Comparison of ENCODE assay signal across 29 cellular contexts in the genomic region with DNA sequence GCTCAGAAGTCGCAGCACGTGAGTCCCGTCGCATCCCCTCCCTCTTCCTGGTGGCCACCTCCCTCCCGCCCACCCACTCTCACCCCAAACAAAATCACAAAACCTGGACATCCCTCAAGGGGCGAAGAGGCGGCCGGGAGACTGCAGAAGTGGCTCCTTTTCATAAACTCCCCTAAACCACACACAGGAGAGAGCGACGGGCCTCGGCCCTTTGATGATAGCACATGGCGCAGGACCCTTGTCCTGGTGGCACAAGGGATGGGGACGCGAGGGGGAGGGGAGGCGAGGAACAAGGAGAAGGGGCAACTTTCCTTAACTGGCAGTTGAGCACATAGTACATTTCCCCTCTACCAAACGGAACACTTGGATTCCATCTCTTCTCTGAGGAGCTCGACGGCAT. TPM values are rescaled to one million over a fixed set of nuclear protein-coding genes. Genes with fewer than 3 reads are reported as not detected.
"Had no signal": no experiment of that assay in that cellular context is flagged by ENCODE, and none has a peak within 500 bp of the region (broad histone marks: within the 10 kb centered on the region; RNA-seq: fewer than 3 reads in every experiment).

No MANE protein-coding gene starts in this region.

- H3K27me3 ChIP-seq: ascending aorta, cardiac muscle cell had no signal

- H3K4me1 ChIP-seq: ascending aorta had no signal

- H3K4me3 ChIP-seq: ascending aorta, cardiac muscle cell had no signal

- H3K9me3 ChIP-seq: ascending aorta had no signal

- DNase-seq: activated B cell treated with CpG ODN at 0.5 μM for 24 hours; activated CD4-positive, alpha-beta memory T cell treated with anti-CD3 and anti-CD28 coated beads, Interleukin-2, amount 10 ng/mL, durations not matched to agents 7 days and 5 days; activated CD4-positive, alpha-beta T cell treated with anti-CD3 and anti-CD28 coated beads for 4 hours; activated CD4-positive, alpha-beta T cell treated with anti-CD3 and anti-CD28 coated beads, Interleukin-2, amount 10 ng/mL, durations not matched to agents 7 days and 5 days; activated CD4-positive, alpha-beta T cell treated with anti-CD3 and anti-CD28 coated beads, Interleukin-2, amount 50 U/mL, for 48 hours; activated CD4-positive, CD25-positive, alpha-beta regulatory T cell treated with anti-CD3 and anti-CD28 coated beads, Interleukin-2, amount 50 U/mL, for 72 hours; activated CD8-positive, alpha-beta memory T cell treated with anti-CD3 and anti-CD28 coated beads for 24 hours; activated CD8-positive, alpha-beta memory T cell treated with anti-CD3 and anti-CD28 coated beads, Interleukin-2, amount 10 ng/mL, durations not matched to agents 7 days and 5 days; activated CD8-positive, alpha-beta memory T cell treated with anti-CD3 and anti-CD28 coated beads, Interleukin-2, amount 50 U/mL, for 48 hours; activated CD8-positive, alpha-beta T cell treated with anti-CD3 and anti-CD28 coated beads, Interleukin-2, amount 10 ng/mL, durations not matched to agents 7 days and 5 days; activated gamma-delta T cell; activated naive CD4-positive, alpha-beta T cell treated with Interleukin-2 at 50 U/mL for 16 hours; activated naive CD8-positive, alpha-beta T cell treated with anti-CD3 and anti-CD28 coated beads, Interleukin-2, amount 10 ng/mL, durations not matched to agents 7 days and 5 days; activated naive CD8-positive, alpha-beta T cell treated with anti-CD3 and anti-CD28 coated beads, Interleukin-2, amount 50 U/mL, for 24 hours; activated T-cell treated with anti-CD3 and anti-CD28 coated beads, Interleukin-2, amount 50 U/mL, for 24 hours; activated T-cell treated with anti-CD3 and anti-CD28 coated beads, Interleukin-2, amount 50 U/mL, for 48 hours; amygdala; anterior cingulate cortex; caudate nucleus; cerebellar nuclear complex; T-helper 1 cell; T-helper 2 cell; T-helper 9 cell had no signal

- ATAC-seq: activated CD8-positive, alpha-beta memory T cell treated with anti-CD3 and anti-CD28 coated beads, Interleukin-2, amount 10 ng/mL, durations not matched to agents 7 days and 5 days; activated CD8-positive, alpha-beta T cell treated with anti-CD3 and anti-CD28 coated beads, Interleukin-2, amount 10 ng/mL, durations not matched to agents 7 days and 5 days; activated naive CD8-positive, alpha-beta T cell treated with anti-CD3 and anti-CD28 coated beads, Interleukin-2, amount 50 U/mL, for 24 hours had no signal

- H3K27ac ChIP-seq: ascending aorta, cardiac muscle cell, VCaP had no signal

RNA-seq across cellular contexts. Expression of gene GBX2, which starts 44.0 kb away (rescaled TPM):
- total RNA-seq: activated B cell treated with CpG ODN at 0.5 μM for 24 hours; activated CD4-positive, alpha-beta memory T cell treated with anti-CD3 and anti-CD28 coated beads, Interleukin-2, amount 10 ng/mL, durations not matched to agents 7 days and 5 days; activated CD4-positive, alpha-beta T cell treated with anti-CD3 and anti-CD28 coated beads, Interleukin-2, amount 10 ng/mL, durations not matched to agents 7 days and 5 days; activated CD8-positive, alpha-beta memory T cell treated with anti-CD3 and anti-CD28 coated beads, Interleukin-2, amount 10 ng/mL, durations not matched to agents 7 days and 5 days; activated CD8-positive, alpha-beta T cell treated with anti-CD3 and anti-CD28 coated beads, Interleukin-2, amount 10 ng/mL, durations not matched to agents 7 days and 5 days; activated naive CD8-positive, alpha-beta T cell treated with anti-CD3 and anti-CD28 coated beads, Interleukin-2, amount 10 ng/mL, durations not matched to agents 7 days and 5 days; activated T-helper 2 cell treated with anti-CD3 and anti-CD28 coated beads, Interferon-gamma antibody, Interleukin-2, Interleukin-4, amounts not matched to agents 10 μg/mL and 5 μg/mL and 100 μg/mL, durations not matched to agents 14 hours and 24 hours and 36 hours; ascending aorta; bronchial epithelial cell had no signal
- polyA plus RNA-seq: adipose tissue had no signal
